1 cellular context compared by ENCODE assay signal in genomic region chr20:1388706-1389483, GRCh38.
TF ChIP-seq lines count a peak whose summit lies in the region.

No MANE protein-coding gene starts in this region.

TF ChIP-seq in SK-N-SH treated with all-trans-retinoic acid at 6 μM for 48 hours, 23 proteins besides CTCF, POLR2A, EP300 and RAD21 (continued from another document):
- TF ChIP-seq CREB5 (CRISPR knock-in tag; IDR thresholded peaks at IDR 0.05; ENCODE audit: low read depth): no peak
TF ChIP-seq in SK-N-SH treated with all-trans-retinoic acid at 6 μM for 48 hours: peak in this region for 0.
